Comparison of ENCODE assay signal across 9 cellular contexts in genomic region chr13:32905063-32905863, GRCh38.
DNase-seq lines count a peak whose midpoint lies in the region; ATAC-seq and TF ChIP-seq lines count a peak whose summit lies in the region.
"Had no signal": no experiment of that assay in that cellular context is flagged by ENCODE, and none has a peak within 500 bp of the region (broad histone marks: within the 10 kb centered on the region; RNA-seq: fewer than 3 reads in every experiment).

No MANE protein-coding gene starts in this region.

- no peak overlapping the region for H2BK5ac ChIP-seq in IMR-90 (ENCODE audit: low read depth, low read length, poor library complexity, severe bottlenecking)

- H3K4me2 ChIP-seq in IMR-90 (ENCODE audit: low read depth, low read length), result no peak overlapping the region

- no peaks in the 10 kb centered on the region for H4K20me1 ChIP-seq in IMR-90 (ENCODE audit: insufficient read depth, low read length)

- no CpG with 5 or more reads among the region's 6 CpGs for WGBS in IMR-90 (ENCODE audit: extremely low coverage in 2 of 2, insufficient read length in 1 of 2), 2 experiments

- 0 out of 2 replicates have a peak overlapping the region, but pooled peaks have one; percentile 48 for H3K14ac ChIP-seq in IMR-90 (replicated peaks; ENCODE audit: low read depth, low read length)

- H4K91ac ChIP-seq in IMR-90 (ENCODE audit: insufficient read depth, low read depth, low read length), result peak overlapping the region; percentile 23; the same call in 1 of the 2 replicates

- CTCF ChIA-PET in IMR-90 (lab: Yijun Ruan, JAX), result interaction anchor here (0.8 kb wide), 1 partner anchor 609 kb away, joined by 3 read pairs; no protein-coding TSS in a partner anchor

- H3K4me3 ChIP-seq in IMR-90 (ENCODE audit: insufficient read depth, low read depth, low read length) (no peak overlapping the region), coronary artery (no peak overlapping the region)

- H2AFZ ChIP-seq in IMR-90 (replicated peaks; ENCODE audit: low read length, poor library complexity), result no peak overlapping the region

- in situ Hi-C loops in IMR-90 (cut with MboI; ENCODE audit: low sequenced_read_pairs), result no loop called here

- H3K79me1 ChIP-seq in IMR-90 (ENCODE audit: low read depth in 1 of 2, low read length in 2 of 2), result no peaks in the 10 kb centered on the region

- no peaks in the 10 kb centered on the region for H3K4me1 ChIP-seq in IMR-90 (ENCODE audit: control insufficient read depth, insufficient read depth, low read length)

- no peak overlapping the region for H3K9ac ChIP-seq in IMR-90 (ENCODE audit: low read depth, low read length)

- DNase-seq in stimulated activated CD4-positive, alpha-beta T cell treated with anti-CD3 and anti-CD28 coated beads, Interleukin-1b, Interleukin-23, amount 100 ng/mL, for 48 hours, result peak; percentile 33
- no peak for DNase-seq in stimulated activated CD4-positive, alpha-beta T cell treated with anti-CD3 and anti-CD28 coated beads, Interleukin-4, amount 100 ng/mL, for 4 hours
- DNase-seq in IMR-90 (peak; percentile 3), amniotic stem cell (lab: John Stamatoyannopoulos, UW) (no peak), NK-92 (lab: John Stamatoyannopoulos, UW; ENCODE audit: unreplicated experiment) (no peak), activated gamma-delta T cell treated with Interleukin-2 at 50 U/mL for 16 hours (no peak), coronary artery (ENCODE audit: low spot score) (no peak)
- no peak for DNase-seq in activated naive CD8-positive, alpha-beta T cell treated with anti-CD3 and anti-CD28 coated beads, Interleukin-2, amount 10 ng/mL, durations not matched to agents 7 days and 5 days

- peaks cover 6% of the 10 kb centered on the region for H3K9me3 Mint-ChIP-seq in activated naive CD8-positive, alpha-beta T cell treated with anti-CD3 and anti-CD28 coated beads, Interleukin-2, amount 10 ng/mL, durations not matched to agents 7 days and 5 days

- H3K9me1 ChIP-seq in IMR-90 (ENCODE audit: insufficient read depth, low read length), result no peaks in the 10 kb centered on the region

- dilution Hi-C loops in IMR-90 (cut with HindIII; ENCODE audit: low sequenced_read_pairs, unreplicated experiment), result no loop called here

- intact Hi-C loops in IMR-90 (cut with micrococcal nuclease), result loop anchor here (10.0 kb wide), 1 partner anchor 120 kb away; no protein-coding TSS in a partner anchor

- no peaks in the 10 kb centered on the region for H3K27me3 ChIP-seq in IMR-90 (ENCODE audit: control insufficient read depth, insufficient read depth, low read length)

- TF ChIP-seq RAD21 in IMR-90 (IDR thresholded peaks at IDR 0.05; ENCODE audit: low read length), result no peak

- H2BK15ac ChIP-seq in IMR-90 (ENCODE audit: low read depth, low read length), result peak overlapping the region; percentile 14; the same call in 1 of the 3 replicates

- no peaks in the 10 kb centered on the region for H3K27me3 Mint-ChIP-seq in activated naive CD8-positive, alpha-beta T cell treated with anti-CD3 and anti-CD28 coated beads, Interleukin-2, amount 10 ng/mL, durations not matched to agents 7 days and 5 days

- H3K27ac Mint-ChIP-seq in activated naive CD8-positive, alpha-beta T cell treated with anti-CD3 and anti-CD28 coated beads, Interleukin-2, amount 10 ng/mL, durations not matched to agents 7 days and 5 days, result peak overlapping the region; percentile 92

- H2BK120ac ChIP-seq in IMR-90 (ENCODE audit: low read depth, low read length), result no peak overlapping the region; the same call in 1 of the 2 replicates

- H4K5ac ChIP-seq in IMR-90 (ENCODE audit: low read depth, low read length), result no peak overlapping the region

- H3K9me3 ChIP-seq in IMR-90 (ENCODE audit: control insufficient read depth, insufficient read depth, low read length), result peaks cover 2% of the 10 kb centered on the region; the same call in 1 of the 2 replicates

- no peaks in the 10 kb centered on the region for H3K36me3 ChIP-seq in IMR-90 (ENCODE audit: control insufficient read depth, insufficient read depth, low read length)

- no TSS peak for BruUV-seq in IMR-90 (replicated peaks; lab: Mats Ljungman, UMichigan)

- no peak overlapping the region for H4K8ac ChIP-seq in IMR-90 (ENCODE audit: low read depth in 2 of 2, low read length in 2 of 2)

- H3K56ac ChIP-seq in IMR-90 (ENCODE audit: extremely low read depth, insufficient read depth, low read length), result no peak overlapping the region

- H3K27ac ChIP-seq in IMR-90 (ENCODE audit: insufficient read depth, low read length), result no peak overlapping the region
- H3K27ac ChIP-seq in coronary artery, result peak overlapping the region in 1 of 2 donors; percentile 16

- H2AK9ac ChIP-seq in IMR-90 (replicated peaks; ENCODE audit: low read depth, low read length, poor library complexity), result no peak overlapping the region

- H2AK5ac ChIP-seq in IMR-90 (ENCODE audit: low read depth, low read length), result no peak overlapping the region; the same call in 1 of the 2 replicates

- TF ChIP-seq CTCF in IMR-90 (conservative IDR thresholded peaks at IDR 0.05; ENCODE audit: low read depth, low read length) (no peak), coronary artery (IDR thresholded peaks at IDR 0.05) (no peak)

- TF ChIP-seq POLR2A in IMR-90 (IDR thresholded peaks at IDR 0.05; ENCODE audit: low read depth, low read length), result no peak

- POLR2A ChIA-PET in IMR-90 (lab: Charles Lee; ENCODE audit: unreplicated experiment), result no interaction called here
- POLR2A ChIA-PET in activated naive CD8-positive, alpha-beta T cell treated with anti-CD3 and anti-CD28 coated beads, Interleukin-2, amount 10 ng/mL, durations not matched to agents 7 days and 5 days (lab: Charles Lee), result interaction anchor here (0.9 kb wide), 1 partner anchor 94 kb away, joined by 4 read pairs; no protein-coding TSS in a partner anchor

- peaks cover 51% of the 10 kb centered on the region for H3K4me1 Mint-ChIP-seq in activated naive CD8-positive, alpha-beta T cell treated with anti-CD3 and anti-CD28 coated beads, Interleukin-2, amount 10 ng/mL, durations not matched to agents 7 days and 5 days

- no peak for ATAC-seq in IMR-90 (ENCODE audit: low read depth)
- ATAC-seq in activated naive CD8-positive, alpha-beta T cell treated with anti-CD3 and anti-CD28 coated beads, Interleukin-2, amount 10 ng/mL, durations not matched to agents 7 days and 5 days (ENCODE audit: low read depth), result peak; percentile 98

- no peak overlapping the region for H3K4ac ChIP-seq in IMR-90 (ENCODE audit: low read depth, low read length)

- no peak overlapping the region for H2BK20ac ChIP-seq in IMR-90 (ENCODE audit: low read depth, low read length)

- peaks cover 14% of the 10 kb centered on the region for H3K36me3 Mint-ChIP-seq in activated naive CD8-positive, alpha-beta T cell treated with anti-CD3 and anti-CD28 coated beads, Interleukin-2, amount 10 ng/mL, durations not matched to agents 7 days and 5 days

- H3K23ac ChIP-seq in IMR-90 (ENCODE audit: low read depth, low read length), result no peak overlapping the region

- peak overlapping the region; percentile 81 for H3K4me3 Mint-ChIP-seq in activated naive CD8-positive, alpha-beta T cell treated with anti-CD3 and anti-CD28 coated beads, Interleukin-2, amount 10 ng/mL, durations not matched to agents 7 days and 5 days
- H3K4me3 Mint-ChIP-seq: neural crest cell had no signal

- H3K18ac ChIP-seq in IMR-90 (ENCODE audit: low read depth, low read length), result no peak overlapping the region

TF ChIP-seq in IMR-90, 13 proteins besides CTCF, POLR2A, EP300 and RAD21:
- TF ChIP-seq USF2 (IDR thresholded peaks at IDR 0.05; ENCODE audit: low read depth, low read length) (no peak), MXI1 (IDR thresholded peaks at IDR 0.05; ENCODE audit: borderline replicate concordance, low read depth, low read length) (no peak), CHD1 (IDR thresholded peaks at IDR 0.05; ENCODE audit: low read depth, low read length) (no peak)

Comparison
In these comparisons a context has a peak if more than half of its experiments do, and no peak if none do; other contexts are left out.
1. DNase-seq: peak in stimulated activated CD4-positive, alpha-beta T cell treated with anti-CD3 and anti-CD28 coated beads, Interleukin-1b, Interleukin-23, amount 100 ng/mL, for 48 hours (single experiment) and IMR-90 (single experiment); none in stimulated activated CD4-positive, alpha-beta T cell treated with anti-CD3 and anti-CD28 coated beads, Interleukin-4, amount 100 ng/mL, for 4 hours (0 of 2), activated naive CD8-positive, alpha-beta T cell treated with anti-CD3 and anti-CD28 coated beads, Interleukin-2, amount 10 ng/mL, durations not matched to agents 7 days and 5 days (single experiment), amniotic stem cell (single experiment), NK-92 (single experiment), activated gamma-delta T cell treated with Interleukin-2 at 50 U/mL for 16 hours (single experiment) and coronary artery (single experiment).